25 cellular contexts compared by ENCODE assay signal in genomic region chr2:120161190-120161589, GRCh38.
"Had no signal": no experiment of that assay in that cellular context is flagged by ENCODE, and none has a peak within 500 bp of the region (broad histone marks: within the 10 kb centered on the region; RNA-seq: fewer than 3 reads in every experiment).

No MANE protein-coding gene starts in this region.

- DNase-seq: activated CD4-positive, alpha-beta memory T cell treated with anti-CD3 and anti-CD28 coated beads, Interleukin-2, amount 10 ng/mL, durations not matched to agents 7 days and 5 days; activated CD4-positive, alpha-beta T cell treated with anti-CD3 and anti-CD28 coated beads for 48 hours; activated CD4-positive, CD25-positive, alpha-beta regulatory T cell; activated CD8-positive, alpha-beta memory T cell treated with anti-CD3 and anti-CD28 coated beads, Interleukin-2, amount 10 ng/mL, durations not matched to agents 7 days and 5 days; activated naive CD8-positive, alpha-beta T cell treated with anti-CD3 and anti-CD28 coated beads for 36 hours; amygdala; central memory CD4-positive, alpha-beta T cell; colonic mucosa; foreskin melanocyte; heart left ventricle; immature natural killer cell; left ventricle myocardium superior; mucosa of descending colon; naive B cell; T-helper 1 cell; T-helper 9 cell; transverse colon had no signal

- H3K36me3 ChIP-seq: colonic mucosa, prostate gland had no signal

- H3K27ac Mint-ChIP-seq: activated CD4-positive, alpha-beta memory T cell treated with anti-CD3 and anti-CD28 coated beads, Interleukin-2, amount 10 ng/mL, durations not matched to agents 7 days and 5 days; activated CD8-positive, alpha-beta memory T cell treated with anti-CD3 and anti-CD28 coated beads, Interleukin-2, amount 10 ng/mL, durations not matched to agents 7 days and 5 days; activated naive CD8-positive, alpha-beta T cell treated with anti-CD3 and anti-CD28 coated beads for 36 hours; immature natural killer cell; memory B cell; naive B cell; neural progenitor cell; stimulated activated naive CD8-positive, alpha-beta T cell treated with anti-CD3 and anti-CD28 coated beads, Interleukin-15, Interleukin-2, amounts not matched to agents 100 ng/mL and 50 ng/mL, for 24 hours had no signal

- ATAC-seq: activated CD8-positive, alpha-beta memory T cell treated with anti-CD3 and anti-CD28 coated beads, Interleukin-2, amount 10 ng/mL, durations not matched to agents 7 days and 5 days; heart left ventricle; left ventricle myocardium superior; mucosa of descending colon had no signal

- H3K27me3 Mint-ChIP-seq: activated CD8-positive, alpha-beta memory T cell treated with anti-CD3 and anti-CD28 coated beads, Interleukin-2, amount 10 ng/mL, durations not matched to agents 7 days and 5 days; activated naive CD8-positive, alpha-beta T cell treated with anti-CD3 and anti-CD28 coated beads for 36 hours; memory B cell; naive B cell; stimulated activated naive CD8-positive, alpha-beta T cell treated with anti-CD3 and anti-CD28 coated beads, Interleukin-15, Interleukin-2, amounts not matched to agents 100 ng/mL and 50 ng/mL, for 24 hours had no signal

- H3K4me3 Mint-ChIP-seq: activated CD4-positive, alpha-beta memory T cell treated with anti-CD3 and anti-CD28 coated beads, Interleukin-2, amount 10 ng/mL, durations not matched to agents 7 days and 5 days; activated CD8-positive, alpha-beta memory T cell treated with anti-CD3 and anti-CD28 coated beads, Interleukin-2, amount 10 ng/mL, durations not matched to agents 7 days and 5 days; activated naive CD8-positive, alpha-beta T cell treated with anti-CD3 and anti-CD28 coated beads for 36 hours; immature natural killer cell; memory B cell; naive B cell; neural progenitor cell; stimulated activated naive CD8-positive, alpha-beta T cell treated with anti-CD3 and anti-CD28 coated beads, Interleukin-15, Interleukin-2, amounts not matched to agents 100 ng/mL and 50 ng/mL, for 24 hours had no signal

- H3K4me1 Mint-ChIP-seq: activated CD4-positive, alpha-beta memory T cell treated with anti-CD3 and anti-CD28 coated beads, Interleukin-2, amount 10 ng/mL, durations not matched to agents 7 days and 5 days; activated CD8-positive, alpha-beta memory T cell treated with anti-CD3 and anti-CD28 coated beads, Interleukin-2, amount 10 ng/mL, durations not matched to agents 7 days and 5 days; activated naive CD8-positive, alpha-beta T cell treated with anti-CD3 and anti-CD28 coated beads for 36 hours; immature natural killer cell; memory B cell; naive B cell; neural progenitor cell had no signal

- H3K9ac ChIP-seq: neural progenitor cell had no signal

- H3K9me3 ChIP-seq: colonic mucosa, heart left ventricle, mucosa of descending colon, prostate gland, right atrium auricular region, suprapubic skin, transverse colon, vagina had no signal

- H3K27me3 ChIP-seq: colonic mucosa, heart left ventricle, neural progenitor cell, right atrium auricular region, suprapubic skin, transverse colon, vagina had no signal

- H3K4me3 ChIP-seq: colonic mucosa, heart left ventricle, mucosa of descending colon, neural progenitor cell, prostate gland, right atrium auricular region, skin epidermis, suprapubic skin, transverse colon, vagina had no signal

- H3K27ac ChIP-seq: colonic mucosa, heart left ventricle, neural progenitor cell, prostate gland, right atrium auricular region, skin epidermis, suprapubic skin, transverse colon, vagina had no signal

- H3K9me3 Mint-ChIP-seq: activated naive CD8-positive, alpha-beta T cell treated with anti-CD3 and anti-CD28 coated beads for 36 hours; memory B cell had no signal

- H2AFZ ChIP-seq: neural progenitor cell had no signal

- H3K4me2 ChIP-seq: neural progenitor cell had no signal

- H3K4me1 ChIP-seq: colonic mucosa, heart left ventricle, neural progenitor cell, prostate gland, right atrium auricular region, suprapubic skin, transverse colon, vagina had no signal
